In the genomic region with DNA sequence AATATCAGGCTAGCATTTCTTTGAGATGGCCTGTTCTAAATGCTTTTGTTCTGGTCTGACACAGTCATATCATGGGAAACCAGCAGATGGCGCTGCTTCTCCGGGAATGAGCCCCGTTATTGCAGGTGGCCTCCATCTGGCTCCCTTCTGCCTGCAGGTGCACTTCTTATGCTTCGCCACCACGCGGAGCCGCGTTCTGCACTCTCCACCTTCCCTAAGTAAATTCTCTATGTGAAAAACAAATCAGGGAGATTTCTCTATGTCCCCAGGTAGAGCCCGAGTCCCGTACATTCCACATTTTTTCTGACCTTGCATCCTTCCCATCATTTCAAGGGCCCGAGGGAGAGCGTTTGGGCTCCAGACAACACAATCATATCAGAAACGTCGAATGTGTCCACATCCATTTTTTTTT, we compare ENCODE assay signal across 8 cellular contexts. TPM values are rescaled to one million over a fixed set of nuclear protein-coding genes. Genes with fewer than 3 reads are reported as not detected.
DNase-seq lines count a peak whose midpoint lies in the region; ATAC-seq and TF ChIP-seq lines count a peak whose summit lies in the region.

No MANE protein-coding gene starts in this region.

- no peaks in the 10 kb centered on the region for H3K36me3 Mint-ChIP-seq in natural killer cell
- H3K36me3 Mint-ChIP-seq in stimulated activated naive B cell treated with anti-CD40 and anti-IgM and Interleukin-4, amounts not matched to agents 10 μg/mL and 1 μg/mL and 100 μg/mL, for 72 hours, result peaks cover 1 to 2% of the 10 kb centered on the region in 2 donors

- H3K9me3 Mint-ChIP-seq in natural killer cell, result no peaks in the 10 kb centered on the region
- no peaks in the 10 kb centered on the region for H3K9me3 Mint-ChIP-seq in stimulated activated naive B cell treated with anti-CD40 and anti-IgM and Interleukin-4, amounts not matched to agents 10 μg/mL and 1 μg/mL and 100 μg/mL, for 72 hours

- peaks cover 0 to 11% of the 10 kb centered on the region in 2 donors for H3K4me1 Mint-ChIP-seq in natural killer cell
- peaks cover 5 to 17% of the 10 kb centered on the region in 2 donors for H3K4me1 Mint-ChIP-seq in stimulated activated naive B cell treated with anti-CD40 and anti-IgM and Interleukin-4, amounts not matched to agents 10 μg/mL and 1 μg/mL and 100 μg/mL, for 72 hours

- no peak overlapping the region for H3K4me3 Mint-ChIP-seq in natural killer cell
- H3K4me3 Mint-ChIP-seq in stimulated activated naive B cell treated with anti-CD40 and anti-IgM and Interleukin-4, amounts not matched to agents 10 μg/mL and 1 μg/mL and 100 μg/mL, for 72 hours, result peak overlapping the region in 1 of 2 donors; percentile 4

- TF ChIP-seq CTCF in natural killer cell (IDR thresholded peaks at IDR 0.05), result peak; percentile 86

- no peak overlapping the region for H3K27ac Mint-ChIP-seq in natural killer cell
- H3K27ac Mint-ChIP-seq in stimulated activated naive B cell treated with anti-CD40 and anti-IgM and Interleukin-4, amounts not matched to agents 10 μg/mL and 1 μg/mL and 100 μg/mL, for 72 hours, result peak overlapping the region; percentile 62

- ATAC-seq in GM21717 (IDR thresholded peaks at IDR 0.05; ENCODE audit: unreplicated experiment) (peak; percentile 74), esophagus mucosa (peak; percentile 97), natural killer cell (peak; percentile 61 to 87 (median 82))
- ATAC-seq in stimulated activated naive B cell treated with anti-CD40 and anti-IgM and Interleukin-4, amounts not matched to agents 10 μg/mL and 1 μg/mL and 100 μg/mL, for 72 hours (replicated peaks), result peak; percentile 99 to 100

- intact Hi-C loops in natural killer cell (cut with micrococcal nuclease), result loop anchor here (1.0 to 2.0 kb wide), 3 partner anchors 123 to 432 kb away; no protein-coding TSS in a partner anchor

- DNase-seq in DMS79 (lab: John Stamatoyannopoulos, UW) (peak; percentile 90), KG1 (lab: John Stamatoyannopoulos, UW) (peak; percentile 65), OCI-M1 (lab: John Stamatoyannopoulos, UW) (peak; percentile 84), activated T-cell treated with anti-CD3 and anti-CD28 coated beads for 1 hour (ENCODE audit: low read depth) (peak; percentile 82), natural killer cell (peak; percentile 63)
- DNase-seq in stimulated activated naive B cell treated with anti-CD40 and anti-IgM and Interleukin-4, amounts not matched to agents 10 μg/mL and 1 μg/mL and 100 μg/mL, for 72 hours, result peak; percentile 79

- H3K27me3 Mint-ChIP-seq in natural killer cell (ENCODE audit: low read depth in 2 of 2), result peaks cover 0 to 8% of the 10 kb centered on the region in 2 donors
- H3K27me3 Mint-ChIP-seq in stimulated activated naive B cell treated with anti-CD40 and anti-IgM and Interleukin-4, amounts not matched to agents 10 μg/mL and 1 μg/mL and 100 μg/mL, for 72 hours, result no peaks in the 10 kb centered on the region

RNA-seq across cellular contexts. Expression of a gene that starts 26.2 kb away (rescaled TPM):
- 27.8 TPM for total RNA-seq in esophagus mucosa
- 10 to 100 TPM; 16.7 to 26.0 (median 23.4) TPM for total RNA-seq in natural killer cell

RNA-seq across cellular contexts. Expression of a gene that starts 44.6 kb away (rescaled TPM):
- total RNA-seq in esophagus mucosa, result 1.9 TPM
- 10 to 100 TPM; 10.6 to 17.3 (median 15.4) TPM for total RNA-seq in natural killer cell

Comparison
In these comparisons a context has a peak if more than half of its experiments do, and no peak if none do; other contexts are left out.
1. Peak in every context shown above with its lines: DNase-seq and ATAC-seq.